Comparison of ENCODE assay signal across 15 cellular contexts in genomic region chr22:39820266-39820665, GRCh38.
DNase-seq lines count a peak whose midpoint lies in the region; TF ChIP-seq lines count a peak whose summit lies in the region.
"Had no signal": no experiment of that assay in that cellular context is flagged by ENCODE, and none has a peak within 500 bp of the region (broad histone marks: within the 10 kb centered on the region; RNA-seq: fewer than 3 reads in every experiment).

No MANE protein-coding gene starts in this region.

- H3K4ac ChIP-seq in mesenchymal stem cell (ENCODE audit: low read depth in 1 of 2, low read length in 2 of 2): no peak overlapping the region

- no peak for TF ChIP-seq CTCF in BJ (IDR thresholded peaks at IDR 0.05; ENCODE audit: insufficient read depth, low read depth, low read length)
- no peak for TF ChIP-seq CTCF in chondrocyte (IDR thresholded peaks at IDR 0.05)
- TF ChIP-seq CTCF in WERI-Rb-1 (IDR thresholded peaks at IDR 0.05; ENCODE audit: low read depth, low read length): no peak

- H3K4me1 ChIP-seq in mesenchymal stem cell (ENCODE audit: control insufficient read depth, insufficient read depth, low read depth, low read length): peaks cover 2% of the 10 kb centered on the region
- H3K4me1 ChIP-seq: body of pancreas had no signal

- no peak overlapping the region for H4K91ac ChIP-seq in mesenchymal stem cell (ENCODE audit: low read length)

- H3K27me3 Mint-ChIP-seq in chondrocyte (ENCODE audit: low read depth): no peaks in the 10 kb centered on the region

- no peak overlapping the region for H3K14ac ChIP-seq in mesenchymal stem cell (ENCODE audit: low read length in 2 of 2)

- peak; percentile 19 for DNase-seq in BJ (ENCODE audit: low read depth)
- peak; percentile 79 for DNase-seq in M059J (ENCODE audit: low read depth)
- DNase-seq in chondrocyte (ENCODE audit: low spot score): no peak
- peak; percentile 85 for DNase-seq in mesenchymal stem cell
- no peak for DNase-seq in WERI-Rb-1
- no peak for DNase-seq in NCI-H2171 (lab: John Stamatoyannopoulos, UW)
- DNase-seq in NCI-H1092 (lab: John Stamatoyannopoulos, UW): no peak
- DNase-seq in SK-N-DZ (ENCODE audit: low spot score): no peak
- DNase-seq: activated CD8-positive, alpha-beta memory T cell treated with anti-CD3 and anti-CD28 coated beads, Interleukin-2, amount 50 U/mL, for 48 hours; body of pancreas; CD4-positive, CD25-positive, alpha-beta regulatory T cell; KBM-7; naive thymus-derived CD8-positive, alpha-beta T cell; stimulated activated CD4-positive, alpha-beta T cell treated with anti-CD3 and anti-CD28 coated beads, Interleukin-12 subunit alpha, Interleukin-12 subunit beta, amount 100 ng/mL, for 4 hours; stimulated activated CD8-positive, alpha-beta memory T cell treated with anti-CD3 and anti-CD28 coated beads, Interleukin-4, amount 100 ng/mL, for 48 hours had no signal

- no peak overlapping the region for H2BK15ac ChIP-seq in mesenchymal stem cell (ENCODE audit: low read depth, poor library complexity, severe bottlenecking)

- H3K36me3 Mint-ChIP-seq in chondrocyte (ENCODE audit: low read depth): no peaks in the 10 kb centered on the region
- H3K36me3 Mint-ChIP-seq: CD4-positive, CD25-positive, alpha-beta regulatory T cell; naive thymus-derived CD8-positive, alpha-beta T cell had no signal

- peak overlapping the region; percentile 77 for H3K27ac Mint-ChIP-seq in chondrocyte (ENCODE audit: unreplicated experiment)
- H3K27ac Mint-ChIP-seq: CD4-positive, CD25-positive, alpha-beta regulatory T cell; naive thymus-derived CD8-positive, alpha-beta T cell had no signal

- no peak overlapping the region for H2BK5ac ChIP-seq in mesenchymal stem cell (ENCODE audit: low read depth, low read length, poor library complexity, severe bottlenecking)

- no peak overlapping the region for H3K9ac ChIP-seq in mesenchymal stem cell (ENCODE audit: low read length)

- WGBS in mesenchymal stem cell: under 1% methylated on average over 2 of the region's 4 CpGs

- no peak overlapping the region for H2AFZ ChIP-seq in mesenchymal stem cell (ENCODE audit: low read depth, low read length)

- no peak overlapping the region for H3K4me3 Mint-ChIP-seq in chondrocyte (ENCODE audit: unreplicated experiment)
- H3K4me3 Mint-ChIP-seq: CD4-positive, CD25-positive, alpha-beta regulatory T cell; naive thymus-derived CD8-positive, alpha-beta T cell had no signal

- no peak overlapping the region for H3K23ac ChIP-seq in mesenchymal stem cell (ENCODE audit: low read length in 2 of 2)

- POLR2A ChIA-PET in BJ (lab: Charles Lee): no interaction called here

- no peak overlapping the region for H3K4me2 ChIP-seq in mesenchymal stem cell (ENCODE audit: low read length, poor library complexity, severe bottlenecking)

- no peak overlapping the region for H3K18ac ChIP-seq in mesenchymal stem cell (ENCODE audit: low read depth in 1 of 2, low read length in 2 of 2)

- no peaks in the 10 kb centered on the region for H3K9me3 Mint-ChIP-seq in chondrocyte (ENCODE audit: low read depth)
- H3K9me3 Mint-ChIP-seq: naive thymus-derived CD8-positive, alpha-beta T cell had no signal

- no peak overlapping the region for H2BK120ac ChIP-seq in mesenchymal stem cell (ENCODE audit: low read depth, low read length)

- CTCF ChIA-PET in BJ (lab: Yijun Ruan, JAX): interaction anchor here (0.7 kb wide), 1 partner anchor 205 kb away, joined by 3 read pairs; no protein-coding TSS in a partner anchor

- H2BK12ac ChIP-seq in mesenchymal stem cell (ENCODE audit: low read length in 2 of 2): no peak overlapping the region

- no peaks in the 10 kb centered on the region for H3K9me3 ChIP-seq in mesenchymal stem cell (ENCODE audit: control insufficient read depth, low read length)
- no peaks in the 10 kb centered on the region for H3K9me3 ChIP-seq in WERI-Rb-1 (ENCODE audit: severe bottlenecking)
- H3K9me3 ChIP-seq: body of pancreas had no signal

- H3K27me3 ChIP-seq in BJ (ENCODE audit: control insufficient read depth, insufficient read depth, low read length) (no peaks in the 10 kb centered on the region), mesenchymal stem cell (ENCODE audit: control insufficient read depth in 1 of 2, insufficient read depth in 1 of 2, low read length in 2 of 2) (peaks cover 0 to 3% of the 10 kb centered on the region in 2 experiments), WERI-Rb-1 (ENCODE audit: insufficient read depth, low read depth, severe bottlenecking) (no peaks in the 10 kb centered on the region)
- H3K27me3 ChIP-seq: body of pancreas had no signal

- no peaks in the 10 kb centered on the region for H3K36me3 ChIP-seq in BJ (ENCODE audit: control insufficient read depth, insufficient read depth, low read length)
- H3K36me3 ChIP-seq in mesenchymal stem cell (ENCODE audit: control insufficient read depth in 1 of 2, insufficient read depth in 2 of 2, low read depth in 1 of 2, low read length in 2 of 2): no peaks in the 10 kb centered on the region
- H3K36me3 ChIP-seq in WERI-Rb-1: no peaks in the 10 kb centered on the region

- H3K4me1 Mint-ChIP-seq in chondrocyte (ENCODE audit: low read depth): peaks cover 38% of the 10 kb centered on the region

- H3K79me1 ChIP-seq in mesenchymal stem cell (replicated peaks; ENCODE audit: low read length, poor library complexity, severe bottlenecking): no peaks in the 10 kb centered on the region

- no peak overlapping the region for H2AK5ac ChIP-seq in mesenchymal stem cell (ENCODE audit: low read length, severe bottlenecking)

- H3K27ac ChIP-seq in mesenchymal stem cell (ENCODE audit: low read length, poor library complexity, severe bottlenecking): no peak overlapping the region
- no peak overlapping the region for H3K27ac ChIP-seq in WERI-Rb-1
- H3K27ac ChIP-seq: body of pancreas had no signal

- no peak overlapping the region for H4K8ac ChIP-seq in mesenchymal stem cell (ENCODE audit: low read length)

- H3K4me3 ChIP-seq in BJ (ENCODE audit: low read depth, low read length): no peak overlapping the region
- no peak overlapping the region for H3K4me3 ChIP-seq in mesenchymal stem cell (ENCODE audit: insufficient read depth in 1 of 2, low read depth in 1 of 2, low read length in 2 of 2)
- H3K4me3 ChIP-seq in WERI-Rb-1 (ENCODE audit: low read depth, low read length): no peak overlapping the region
- H3K4me3 ChIP-seq: body of pancreas had no signal

Comparison
In these comparisons a context has a peak if more than half of its experiments do, and no peak if none do; other contexts are left out.
1. DNase-seq: peak in BJ (single experiment), M059J (single experiment) and mesenchymal stem cell (single experiment); none in chondrocyte (single experiment), WERI-Rb-1 (single experiment), NCI-H2171 (single experiment), NCI-H1092 (single experiment) and SK-N-DZ (single experiment).